In the genomic region with DNA sequence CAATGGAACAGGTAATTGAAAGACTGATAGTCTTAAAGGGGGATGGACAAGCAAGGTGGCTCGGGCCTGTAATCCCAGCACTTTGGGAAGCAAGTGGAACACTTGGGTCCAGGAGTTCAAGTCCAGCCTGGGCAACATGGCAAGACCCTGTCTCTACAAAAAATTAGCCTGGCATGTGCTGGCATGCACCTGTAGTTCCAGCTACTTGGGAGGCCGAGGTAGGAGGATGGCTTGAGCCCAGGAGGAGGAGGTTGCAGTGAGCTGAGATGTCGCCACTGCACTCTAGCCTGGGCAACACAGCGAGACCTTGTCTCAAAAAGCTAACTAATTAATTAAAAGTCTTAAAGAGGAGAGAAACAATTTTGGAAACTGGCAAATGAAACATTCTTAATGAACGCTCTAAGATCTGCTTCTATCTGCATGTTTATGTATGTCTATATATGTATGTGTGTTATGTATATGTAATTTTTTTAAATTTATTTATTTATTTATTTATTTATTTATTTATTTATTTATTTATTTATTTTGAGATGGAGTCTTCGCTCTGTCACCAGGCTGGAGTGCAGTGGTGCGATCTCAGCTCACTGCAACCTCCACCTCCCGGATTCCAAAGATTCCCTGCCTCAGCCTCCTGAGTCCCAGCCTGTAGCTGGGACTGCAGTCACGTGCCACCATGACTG, we compare ENCODE assay signal across 3 cellular contexts.
TF ChIP-seq lines count a peak whose summit lies in the region.

No MANE protein-coding gene starts in this region.

TF ChIP-seq in A549, 52 proteins besides CTCF, POLR2A, EP300 and RAD21:
- TF ChIP-seq, protein P1, sequence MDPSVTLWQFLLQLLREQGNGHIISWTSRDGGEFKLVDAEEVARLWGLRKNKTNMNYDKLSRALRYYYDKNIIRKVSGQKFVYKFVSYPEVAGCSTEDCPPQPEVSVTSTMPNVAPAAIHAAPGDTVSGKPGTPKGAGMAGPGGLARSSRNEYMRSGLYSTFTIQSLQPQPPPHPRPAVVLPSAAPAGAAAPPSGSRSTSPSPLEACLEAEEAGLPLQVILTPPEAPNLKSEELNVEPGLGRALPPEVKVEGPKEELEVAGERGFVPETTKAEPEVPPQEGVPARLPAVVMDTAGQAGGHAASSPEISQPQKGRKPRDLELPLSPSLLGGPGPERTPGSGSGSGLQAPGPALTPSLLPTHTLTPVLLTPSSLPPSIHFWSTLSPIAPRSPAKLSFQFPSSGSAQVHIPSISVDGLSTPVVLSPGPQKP (IDR thresholded peaks at IDR 0.05; ENCODE audit: low read depth, low read length), result no peak
- peak; percentile 78 for TF ChIP-seq ZC3H11A (IDR thresholded peaks at IDR 0.05)
- no peak for TF ChIP-seq MYC (IDR thresholded peaks at IDR 0.05; ENCODE audit: borderline replicate concordance, low read length)

TF ChIP-seq in HEK293, 187 proteins besides CTCF, POLR2A, EP300 and RAD21 (continued from another document and continues in another):
- TF ChIP-seq, protein P2, sequence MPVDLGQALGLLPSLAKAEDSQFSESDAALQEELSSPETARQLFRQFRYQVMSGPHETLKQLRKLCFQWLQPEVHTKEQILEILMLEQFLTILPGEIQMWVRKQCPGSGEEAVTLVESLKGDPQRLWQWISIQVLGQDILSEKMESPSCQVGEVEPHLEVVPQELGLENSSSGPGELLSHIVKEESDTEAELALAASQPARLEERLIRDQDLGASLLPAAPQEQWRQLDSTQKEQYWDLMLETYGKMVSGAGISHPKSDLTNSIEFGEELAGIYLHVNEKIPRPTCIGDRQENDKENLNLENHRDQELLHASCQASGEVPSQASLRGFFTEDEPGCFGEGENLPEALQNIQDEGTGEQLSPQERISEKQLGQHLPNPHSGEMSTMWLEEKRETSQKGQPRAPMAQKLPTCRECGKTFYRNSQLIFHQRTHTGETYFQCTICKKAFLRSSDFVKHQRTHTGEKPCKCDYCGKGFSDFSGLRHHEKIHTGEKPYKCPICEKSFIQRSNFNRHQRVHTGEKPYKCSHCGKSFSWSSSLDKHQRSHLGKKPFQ (tag by site-specific recombination; IDR thresholded peaks at IDR 0.05), result peak; percentile 43; the same call in 1 of the 2 replicates
- TF ChIP-seq ZNF555 (tag by site-specific recombination; conservative IDR thresholded peaks at IDR 0.05) (peak; percentile 98), ZBTB21 (tag by site-specific recombination; IDR thresholded peaks at IDR 0.05) (peak; percentile 47; the same call in 1 of the 2 replicates), ZNF843 (tag by site-specific recombination; IDR thresholded peaks at IDR 0.05) (no peak), ZEB2 (tag by site-specific recombination; IDR thresholded peaks at IDR 0.05) (no peak), ZNF239 (tag by site-specific recombination; IDR thresholded peaks at IDR 0.05) (no peak), ZNF776 (tag by site-specific recombination; IDR thresholded peaks at IDR 0.05; ENCODE audit: borderline replicate concordance) (no peak), RBAK (tag by site-specific recombination; IDR thresholded peaks at IDR 0.05) (peak; percentile 63; the same call in 1 of the 2 replicates), ZNF140 (tag by site-specific recombination; IDR thresholded peaks at IDR 0.05) (peak; percentile 94), ZNF560 (tag by site-specific recombination; IDR thresholded peaks at IDR 0.05; ENCODE audit: borderline replicate concordance) (peak; percentile 89), ZBTB1 (tag by site-specific recombination; IDR thresholded peaks at IDR 0.05) (0 out of 2 replicates have a peak, but pooled peaks have one; percentile 35), ZNF354C (tag by site-specific recombination; IDR thresholded peaks at IDR 0.05; ENCODE audit: borderline replicate concordance, low read depth) (0 out of 2 replicates have a peak, but pooled peaks have one; percentile 46), KLF9 (tag by site-specific recombination; IDR thresholded peaks at IDR 0.05; ENCODE audit: low read depth) (no peak), ZNF792 (tag by site-specific recombination; IDR thresholded peaks at IDR 0.05) (no peak), ZFP69B (tag by site-specific recombination; IDR thresholded peaks at IDR 0.05) (no peak), ZNF473 (tag by site-specific recombination; IDR thresholded peaks at IDR 0.05) (no peak), ZNF629 (tag by site-specific recombination; IDR thresholded peaks at IDR 0.05) (peak; percentile 67), ZBTB7A (tag by site-specific recombination; IDR thresholded peaks at IDR 0.05; ENCODE audit: low read depth) (no peak), ZNF654 (tag by site-specific recombination; IDR thresholded peaks at IDR 0.05; ENCODE audit: low read depth) (peak; percentile 51), ZNF670 (tag by site-specific recombination; IDR thresholded peaks at IDR 0.05; ENCODE audit: low read depth) (no peak), ZNF510 (tag by site-specific recombination; IDR thresholded peaks at IDR 0.05; ENCODE audit: insufficient replicate concordance) (peak; percentile 92), ZNF202 (tag by site-specific recombination; IDR thresholded peaks at IDR 0.05; ENCODE audit: borderline replicate concordance) (peak; percentile 90), ZFP41 (tag by site-specific recombination; IDR thresholded peaks at IDR 0.05; ENCODE audit: borderline replicate concordance) (no peak), ZNF558 (tag by site-specific recombination; IDR thresholded peaks at IDR 0.05) (peak; percentile 84)
- TF ChIP-seq, protein P3, sequence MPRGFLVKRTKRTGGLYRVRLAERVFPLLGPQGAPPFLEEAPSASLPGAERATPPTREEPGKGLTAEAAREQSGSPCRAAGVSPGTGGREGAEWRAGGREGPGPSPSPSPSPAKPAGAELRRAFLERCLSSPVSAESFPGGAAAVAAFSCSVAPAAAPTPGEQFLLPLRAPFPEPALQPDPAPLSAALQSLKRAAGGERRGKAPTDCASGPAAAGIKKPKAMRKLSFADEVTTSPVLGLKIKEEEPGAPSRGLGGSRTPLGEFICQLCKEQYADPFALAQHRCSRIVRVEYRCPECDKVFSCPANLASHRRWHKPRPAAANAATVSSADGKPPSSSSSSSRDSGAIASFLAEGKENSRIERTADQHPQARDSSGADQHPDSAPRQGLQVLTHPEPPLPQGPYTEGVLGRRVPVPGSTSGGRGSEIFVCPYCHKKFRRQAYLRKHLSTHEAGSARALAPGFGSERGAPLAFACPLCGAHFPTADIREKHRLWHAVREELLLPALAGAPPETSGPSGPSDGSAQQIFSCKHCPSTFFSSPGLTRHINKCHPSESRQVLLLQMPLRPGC (tag by site-specific recombination; IDR thresholded peaks at IDR 0.05), result no peak

TF ChIP-seq in K562, 482 proteins besides CTCF, POLR2A, EP300 and RAD21 (continued from another document):
- TF ChIP-seq, protein P4, sequence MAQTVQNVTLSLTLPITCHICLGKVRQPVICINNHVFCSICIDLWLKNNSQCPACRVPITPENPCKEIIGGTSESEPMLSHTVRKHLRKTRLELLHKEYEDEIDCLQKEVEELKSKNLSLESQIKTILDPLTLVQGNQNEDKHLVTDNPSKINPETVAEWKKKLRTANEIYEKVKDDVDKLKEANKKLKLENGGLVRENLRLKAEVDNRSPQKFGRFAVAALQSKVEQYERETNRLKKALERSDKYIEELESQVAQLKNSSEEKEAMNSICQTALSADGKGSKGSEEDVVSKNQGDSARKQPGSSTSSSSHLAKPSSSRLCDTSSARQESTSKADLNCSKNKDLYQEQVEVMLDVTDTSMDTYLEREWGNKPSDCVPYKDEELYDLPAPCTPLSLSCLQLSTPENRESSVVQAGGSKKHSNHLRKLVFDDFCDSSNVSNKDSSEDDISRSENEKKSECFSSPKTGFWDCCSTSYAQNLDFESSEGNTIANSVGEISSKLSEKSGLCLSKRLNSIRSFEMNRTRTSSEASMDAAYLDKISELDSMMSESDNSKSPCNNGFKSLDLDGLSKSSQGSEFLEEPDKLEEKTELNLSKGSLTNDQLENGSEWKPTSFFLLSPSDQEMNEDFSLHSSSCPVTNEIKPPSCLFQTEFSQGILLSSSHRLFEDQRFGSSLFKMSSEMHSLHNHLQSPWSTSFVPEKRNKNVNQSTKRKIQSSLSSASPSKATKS (CRISPR knock-in tag; IDR thresholded peaks at IDR 0.05), result no peak
- TF ChIP-seq ATF7 (IDR thresholded peaks at IDR 0.05) (no peak), RBBP5 (IDR thresholded peaks at IDR 0.05; ENCODE audit: borderline replicate concordance, insufficient read depth, low read length, poor library complexity, severe bottlenecking) (no peak), TRIM28 (IDR thresholded peaks at IDR 0.05) (no peak), ZFPM2 (CRISPR knock-in tag; IDR thresholded peaks at IDR 0.05) (no peak), NFE2 (IDR thresholded peaks at IDR 0.05; ENCODE audit: low read depth) (0 out of 2 replicates have a peak, but pooled peaks have one; percentile 16), STAT5B (CRISPR knock-in tag; IDR thresholded peaks at IDR 0.05) (no peak), ZNF124 (CRISPR knock-in tag; IDR thresholded peaks at IDR 0.05) (no peak), MAFG (tag; conservative IDR thresholded peaks at IDR 0.05) (peak; percentile 49; the same call in 1 of the 2 replicates), TCF7L2 (IDR thresholded peaks at IDR 0.05; ENCODE audit: low read depth, low read length) (no peak), ATF1 (CRISPR knock-in tag; IDR thresholded peaks at IDR 0.05) (no peak), ATF1 (tag; IDR thresholded peaks at IDR 0.05) (no peak), RCOR1 (IDR thresholded peaks at IDR 0.05; ENCODE audit: borderline replicate concordance in 1 of 2, low read depth in 2 of 2, low read length in 2 of 2) (no peak), SNIP1 (IDR thresholded peaks at IDR 0.05; ENCODE audit: low read depth) (no peak), ZNF707 (CRISPR knock-in tag; conservative IDR thresholded peaks at IDR 0.05) (no peak)
- TF ChIP-seq, protein P5, sequence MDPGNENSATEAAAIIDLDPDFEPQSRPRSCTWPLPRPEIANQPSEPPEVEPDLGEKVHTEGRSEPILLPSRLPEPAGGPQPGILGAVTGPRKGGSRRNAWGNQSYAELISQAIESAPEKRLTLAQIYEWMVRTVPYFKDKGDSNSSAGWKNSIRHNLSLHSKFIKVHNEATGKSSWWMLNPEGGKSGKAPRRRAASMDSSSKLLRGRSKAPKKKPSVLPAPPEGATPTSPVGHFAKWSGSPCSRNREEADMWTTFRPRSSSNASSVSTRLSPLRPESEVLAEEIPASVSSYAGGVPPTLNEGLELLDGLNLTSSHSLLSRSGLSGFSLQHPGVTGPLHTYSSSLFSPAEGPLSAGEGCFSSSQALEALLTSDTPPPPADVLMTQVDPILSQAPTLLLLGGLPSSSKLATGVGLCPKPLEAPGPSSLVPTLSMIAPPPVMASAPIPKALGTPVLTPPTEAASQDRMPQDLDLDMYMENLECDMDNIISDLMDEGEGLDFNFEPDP (CRISPR knock-in tag; IDR thresholded peaks at IDR 0.05), result no peak
- TF ChIP-seq, protein P6, sequence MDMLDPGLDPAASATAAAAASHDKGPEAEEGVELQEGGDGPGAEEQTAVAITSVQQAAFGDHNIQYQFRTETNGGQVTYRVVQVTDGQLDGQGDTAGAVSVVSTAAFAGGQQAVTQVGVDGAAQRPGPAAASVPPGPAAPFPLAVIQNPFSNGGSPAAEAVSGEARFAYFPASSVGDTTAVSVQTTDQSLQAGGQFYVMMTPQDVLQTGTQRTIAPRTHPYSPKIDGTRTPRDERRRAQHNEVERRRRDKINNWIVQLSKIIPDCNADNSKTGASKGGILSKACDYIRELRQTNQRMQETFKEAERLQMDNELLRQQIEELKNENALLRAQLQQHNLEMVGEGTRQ (CRISPR knock-in tag; IDR thresholded peaks at IDR 0.05), result peak; percentile 35
- TF ChIP-seq, protein P7, sequence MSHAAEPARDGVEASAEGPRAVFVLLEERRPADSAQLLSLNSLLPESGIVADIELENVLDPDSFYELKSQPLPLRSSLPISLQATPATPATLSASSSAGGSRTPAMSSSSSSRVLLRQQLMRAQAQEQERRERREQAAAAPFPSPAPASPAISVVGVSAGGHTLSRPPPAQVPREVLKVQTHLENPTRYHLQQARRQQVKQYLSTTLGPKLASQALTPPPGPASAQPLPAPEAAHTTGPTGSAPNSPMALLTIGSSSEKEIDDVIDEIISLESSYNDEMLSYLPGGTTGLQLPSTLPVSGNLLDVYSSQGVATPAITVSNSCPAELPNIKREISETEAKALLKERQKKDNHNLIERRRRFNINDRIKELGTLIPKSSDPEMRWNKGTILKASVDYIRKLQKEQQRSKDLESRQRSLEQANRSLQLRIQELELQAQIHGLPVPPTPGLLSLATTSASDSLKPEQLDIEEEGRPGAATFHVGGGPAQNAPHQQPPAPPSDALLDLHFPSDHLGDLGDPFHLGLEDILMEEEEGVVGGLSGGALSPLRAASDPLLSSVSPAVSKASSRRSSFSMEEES (CRISPR knock-in tag; IDR thresholded peaks at IDR 0.05), result peak; percentile 33; the same call in 1 of the 2 replicates
- TF ChIP-seq, protein P8, sequence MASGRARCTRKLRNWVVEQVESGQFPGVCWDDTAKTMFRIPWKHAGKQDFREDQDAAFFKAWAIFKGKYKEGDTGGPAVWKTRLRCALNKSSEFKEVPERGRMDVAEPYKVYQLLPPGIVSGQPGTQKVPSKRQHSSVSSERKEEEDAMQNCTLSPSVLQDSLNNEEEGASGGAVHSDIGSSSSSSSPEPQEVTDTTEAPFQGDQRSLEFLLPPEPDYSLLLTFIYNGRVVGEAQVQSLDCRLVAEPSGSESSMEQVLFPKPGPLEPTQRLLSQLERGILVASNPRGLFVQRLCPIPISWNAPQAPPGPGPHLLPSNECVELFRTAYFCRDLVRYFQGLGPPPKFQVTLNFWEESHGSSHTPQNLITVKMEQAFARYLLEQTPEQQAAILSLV (tag; IDR thresholded peaks at IDR 0.05), result no peak
- TF ChIP-seq, protein P9, sequence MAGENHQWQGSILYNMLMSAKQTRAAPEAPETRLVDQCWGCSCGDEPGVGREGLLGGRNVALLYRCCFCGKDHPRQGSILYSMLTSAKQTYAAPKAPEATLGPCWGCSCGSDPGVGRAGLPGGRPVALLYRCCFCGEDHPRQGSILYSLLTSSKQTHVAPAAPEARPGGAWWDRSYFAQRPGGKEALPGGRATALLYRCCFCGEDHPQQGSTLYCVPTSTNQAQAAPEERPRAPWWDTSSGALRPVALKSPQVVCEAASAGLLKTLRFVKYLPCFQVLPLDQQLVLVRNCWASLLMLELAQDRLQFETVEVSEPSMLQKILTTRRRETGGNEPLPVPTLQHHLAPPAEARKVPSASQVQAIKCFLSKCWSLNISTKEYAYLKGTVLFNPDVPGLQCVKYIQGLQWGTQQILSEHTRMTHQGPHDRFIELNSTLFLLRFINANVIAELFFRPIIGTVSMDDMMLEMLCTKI (IDR thresholded peaks at IDR 0.05; ENCODE audit: partially characterized antibody), result no peak
